Comparison of ENCODE assay signal across 6 cellular contexts in the genomic region with DNA sequence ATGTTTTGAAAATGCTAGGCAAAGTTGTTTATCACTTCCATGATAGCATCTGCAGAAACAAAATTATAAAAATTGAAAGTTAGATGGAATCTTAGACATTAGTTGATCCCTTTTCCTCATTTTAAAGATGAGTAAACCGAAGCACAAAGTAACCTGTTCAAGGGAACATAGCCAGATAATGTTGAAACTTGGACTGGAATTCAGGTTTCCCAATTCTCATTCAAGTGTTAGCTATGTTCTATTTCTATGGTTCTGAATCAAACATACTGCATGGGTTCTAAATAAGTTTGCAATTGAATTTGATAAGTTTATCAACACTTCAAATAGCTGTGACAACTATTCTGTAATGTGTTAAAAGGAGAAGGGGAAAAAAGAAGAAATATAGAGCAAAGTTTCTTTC.
"Had no signal": no experiment of that assay in that cellular context is flagged by ENCODE, and none has a peak within 500 bp of the region (broad histone marks: within the 10 kb centered on the region; RNA-seq: fewer than 3 reads in every experiment).

No MANE protein-coding gene starts in this region.

- ATAC-seq: K562 had no signal

- H3K9me3 Mint-ChIP-seq: IgD-negative memory B cell had no signal

- H3K4me3 Mint-ChIP-seq: IgD-negative memory B cell had no signal

- FAIRE-seq: HTR-8/SVneo, K562 had no signal

- DNase-seq: KBM-7, KG1 had no signal

- H3K27ac Mint-ChIP-seq: IgD-negative memory B cell had no signal

- H3K36me3 Mint-ChIP-seq: IgD-negative memory B cell had no signal

- H3K27ac ChIP-seq: HL-60 had no signal

- H3K27me3 Mint-ChIP-seq: IgD-negative memory B cell had no signal

- H3K4me3 ChIP-seq: K562 had no signal
